In the genomic region with DNA sequence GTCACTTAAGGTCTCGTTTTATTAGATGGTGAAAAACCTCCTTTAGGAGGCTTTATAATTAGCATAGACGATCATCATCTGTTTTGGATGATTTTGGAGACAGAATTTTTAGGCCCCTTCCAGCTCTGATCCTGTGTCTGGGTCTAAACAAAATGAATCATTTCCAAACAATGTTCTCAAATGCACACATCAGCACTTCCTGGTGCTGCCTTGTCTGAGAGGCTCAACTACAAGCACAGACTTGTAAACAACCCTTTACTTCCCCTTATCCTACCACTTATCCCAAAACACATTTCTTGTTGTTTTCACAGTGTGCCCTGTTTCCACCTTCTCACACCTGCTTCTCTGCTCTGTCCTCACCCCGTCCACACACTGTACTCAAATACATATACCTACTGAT, we compare ENCODE assay signal across 15 cellular contexts.
DNase-seq lines count a peak whose midpoint lies in the region; ATAC-seq, FAIRE-seq and TF ChIP-seq lines count a peak whose summit lies in the region.
"Had no signal": no experiment of that assay in that cellular context is flagged by ENCODE, and none has a peak within 500 bp of the region (broad histone marks: within the 10 kb centered on the region; RNA-seq: fewer than 3 reads in every experiment).

No MANE protein-coding gene starts in this region.

- TF ChIP-seq CTCF in HCT116 (IDR thresholded peaks at IDR 0.05 in 2 of 3, conservative IDR thresholded peaks at IDR 0.05 in 1 of 3; ENCODE audit: borderline replicate concordance in 1 of 3, insufficient read depth in 1 of 3, low read depth in 2 of 3, low read length in 2 of 3) = no peak
- TF ChIP-seq CTCF in astrocyte (IDR thresholded peaks at IDR 0.05; ENCODE audit: insufficient read depth, low read depth, low read length) = no peak
- no peak for TF ChIP-seq CTCF in foreskin keratinocyte (conservative IDR thresholded peaks at IDR 0.05)
- no peak for TF ChIP-seq CTCF in esophagus muscularis mucosa (IDR thresholded peaks at IDR 0.05)

- ATAC-seq in HCT116 (no peak), foreskin keratinocyte (peak; percentile 100), left ventricle myocardium superior (no peak)

- peaks cover 0 to 5% of the 10 kb centered on the region in 2 experiments; a peak in 1 of 4 replicates for H3K4me1 ChIP-seq in HCT116 (ENCODE audit: control insufficient read depth in 1 of 2, insufficient read depth in 2 of 2, low read length in 2 of 2)
- H3K4me1 ChIP-seq in astrocyte (ENCODE audit: insufficient read depth, low read length) = no peaks in the 10 kb centered on the region
- peaks cover 11% of the 10 kb centered on the region for H3K4me1 ChIP-seq in foreskin keratinocyte
- H3K4me1 ChIP-seq in urinary bladder (ENCODE audit: insufficient read depth) = no peaks in the 10 kb centered on the region
- peaks cover 0 to 8% (median 6%) of the 10 kb centered on the region in 4 donors for H3K4me1 ChIP-seq in esophagus muscularis mucosa
- H3K4me1 ChIP-seq: right atrium auricular region, transverse colon had no signal

- H3K27me3 Mint-ChIP-seq in astrocyte (ENCODE audit: low read depth, unreplicated experiment) = no peaks in the 10 kb centered on the region
- H3K27me3 Mint-ChIP-seq: IgD-negative memory B cell had no signal

- H3K4me1 Mint-ChIP-seq in astrocyte (ENCODE audit: low read depth, unreplicated experiment) = peaks cover 3% of the 10 kb centered on the region
- H3K4me1 Mint-ChIP-seq: IgD-negative memory B cell had no signal

- RAD21 ChIA-PET in HCT116 (lab: Charles Lee; ENCODE audit: low non-redundant PET in 1 of 2, low total read pairs in 2 of 2, uncharacterized antibody in 2 of 2, unreplicated experiment in 2 of 2) = no interaction called here

- DNase-seq in HCT116 (ENCODE audit: low read depth, low spot score) (no peak), astrocyte (ENCODE audit: low read depth) (peak; percentile 39), foreskin keratinocyte (peak; percentile 46 to 78), left ventricle myocardium superior (no peak), CD1c-positive myeloid dendritic cell (ENCODE audit: extremely low spot score) (no peak), esophagus muscularis mucosa (ENCODE audit: extremely low spot score) (no peak)
- DNase-seq: central memory CD4-positive, alpha-beta T cell; NCI-H2227 treated with DMSO at 0.1 percent for 48 hours; transverse colon; WERI-Rb-1 had no signal

- H3K27ac Mint-ChIP-seq in astrocyte (ENCODE audit: unreplicated experiment) = peak overlapping the region; percentile 66
- H3K27ac Mint-ChIP-seq: IgD-negative memory B cell had no signal

- H3K4me3 ChIP-seq in HCT116 (replicated peaks in 1 of 2; ENCODE audit: low read depth in 1 of 2, low read length in 2 of 2) (no peak overlapping the region), astrocyte (ENCODE audit: insufficient read depth, low read depth, low read length) (no peak overlapping the region), urinary bladder (ENCODE audit: low read depth, low read length) (no peak overlapping the region), esophagus muscularis mucosa (no peak overlapping the region)
- H3K4me3 ChIP-seq: lung, right atrium auricular region, transverse colon had no signal

- POLR2A ChIA-PET in HCT116 (lab: Charles Lee) = no interaction called here

- no peak overlapping the region for H3K4me3 Mint-ChIP-seq in astrocyte (ENCODE audit: unreplicated experiment)
- H3K4me3 Mint-ChIP-seq: IgD-negative memory B cell had no signal

- peak; percentile 20 for FAIRE-seq in astrocyte (lab: Jason Lieb, UNC)
- FAIRE-seq: GM18507 had no signal

- no TSS peak for BruUV-seq in HCT116 (replicated peaks; lab: Mats Ljungman, UMichigan)

- CTCF ChIA-PET in HCT116 (lab: Charles Lee) = no interaction called here

- WGBS in urinary bladder = 48% methylated on average over 3 of the region's 3 CpGs
- 74% methylated on average over 3 of the region's 3 CpGs for WGBS in esophagus muscularis mucosa

- H3K27ac ChIP-seq in HCT116 (ENCODE audit: low read depth, low read length) = no peak overlapping the region
- no peak overlapping the region for H3K27ac ChIP-seq in astrocyte (ENCODE audit: low read depth, low read length)
- no peak overlapping the region for H3K27ac ChIP-seq in foreskin keratinocyte
- H3K27ac ChIP-seq in urinary bladder (ENCODE audit: low read depth) = peak overlapping the region; percentile 38
- no peak overlapping the region for H3K27ac ChIP-seq in esophagus muscularis mucosa (replicated peaks in 1 of 4)
- H3K27ac ChIP-seq: right atrium auricular region, WERI-Rb-1 had no signal

- H3K9me3 ChIP-seq in HCT116 (ENCODE audit: control insufficient read depth in 1 of 2, insufficient read depth in 1 of 2, low read depth in 1 of 2, low read length in 2 of 2) (no peaks in the 10 kb centered on the region), astrocyte (ENCODE audit: insufficient read depth, low read depth, low read length) (no peaks in the 10 kb centered on the region), esophagus muscularis mucosa (no peaks in the 10 kb centered on the region)
- H3K9me3 ChIP-seq: right atrium auricular region, transverse colon had no signal

- H3K79me2 ChIP-seq in HCT116 (ENCODE audit: insufficient read depth, low read length) (no peaks in the 10 kb centered on the region), astrocyte (ENCODE audit: insufficient read depth, low read length) (no peaks in the 10 kb centered on the region)

- no peak for TF ChIP-seq POLR2A in HCT116 (IDR thresholded peaks at IDR 0.05; ENCODE audit: borderline replicate concordance, extremely low read depth, insufficient read depth, insufficient read length)
- no peak for TF ChIP-seq POLR2A in esophagus muscularis mucosa (IDR thresholded peaks at IDR 0.05; ENCODE audit: low read depth)

- H4K20me1 ChIP-seq in HCT116 (ENCODE audit: insufficient read depth) (no peaks in the 10 kb centered on the region), astrocyte (ENCODE audit: insufficient read depth, low read length) (no peaks in the 10 kb centered on the region)

- TF ChIP-seq RAD21 in HCT116 (IDR thresholded peaks at IDR 0.05; ENCODE audit: low read depth) = no peak

- no peak for TF ChIP-seq EP300 in esophagus muscularis mucosa (IDR thresholded peaks at IDR 0.05)

- H3K4me2 ChIP-seq in HCT116 (ENCODE audit: low read length) (peak overlapping the region; percentile 13; the same call in 1 of the 2 replicates), astrocyte (ENCODE audit: low read length) (no peak overlapping the region)

- no peaks in the 10 kb centered on the region for H3K27me3 ChIP-seq in HCT116 (ENCODE audit: insufficient read depth, low read length)
- H3K27me3 ChIP-seq in astrocyte (ENCODE audit: insufficient read depth, low read length) = no peaks in the 10 kb centered on the region
- no peaks in the 10 kb centered on the region for H3K27me3 ChIP-seq in foreskin keratinocyte
- no peaks in the 10 kb centered on the region for H3K27me3 ChIP-seq in esophagus muscularis mucosa
- H3K27me3 ChIP-seq: right atrium auricular region, transverse colon had no signal

- peaks cover 5% of the 10 kb centered on the region for H3K9me3 Mint-ChIP-seq in astrocyte (ENCODE audit: unreplicated experiment)

- intact Hi-C loops in HCT116 (cut with micrococcal nuclease) (no loop called here), left ventricle myocardium superior (cut with micrococcal nuclease) (no loop called here), esophagus muscularis mucosa (cut with DNase I) (no loop called here)

- H3K36me3 ChIP-seq in HCT116 (ENCODE audit: control insufficient read depth in 1 of 2, insufficient read depth in 2 of 2, low read length in 2 of 2) (no peaks in the 10 kb centered on the region), astrocyte (ENCODE audit: insufficient read depth, low read length) (no peaks in the 10 kb centered on the region), urinary bladder (ENCODE audit: insufficient read depth) (no peaks in the 10 kb centered on the region), esophagus muscularis mucosa (no peaks in the 10 kb centered on the region)
- H3K36me3 ChIP-seq: right atrium auricular region, transverse colon, WERI-Rb-1 had no signal

- peak overlapping the region; percentile 89 for H2AFZ ChIP-seq in HCT116 (ENCODE audit: low read depth, low read length, poor library complexity, severe bottlenecking)
- H2AFZ ChIP-seq in astrocyte (ENCODE audit: low read depth, low read length) = peak overlapping the region; percentile 26

- H3K9me2 ChIP-seq in HCT116 (ENCODE audit: insufficient read depth) = no peaks in the 10 kb centered on the region

- H3K36me3 Mint-ChIP-seq in astrocyte (ENCODE audit: low read depth, unreplicated experiment) = peaks cover 3% of the 10 kb centered on the region
- H3K36me3 Mint-ChIP-seq: IgD-negative memory B cell had no signal

- H3K9ac ChIP-seq in HCT116 (ENCODE audit: low read length) (no peak overlapping the region), astrocyte (ENCODE audit: low read length) (no peak overlapping the region)

TF ChIP-seq in HCT116, 20 proteins besides CTCF, POLR2A, EP300 and RAD21 (continues in another document):
- no peak for TF ChIP-seq ZNF274 (IDR thresholded peaks at IDR 0.05; ENCODE audit: low read depth, low read length)
- TF ChIP-seq ELF1 (IDR thresholded peaks at IDR 0.05; ENCODE audit: borderline replicate concordance, low read depth) = no peak
- TF ChIP-seq YY1 (IDR thresholded peaks at IDR 0.05; ENCODE audit: extremely low read depth, insufficient replicate concordance, low read depth, low read length) = no peak
- no peak for TF ChIP-seq CBX3 (IDR thresholded peaks at IDR 0.05; ENCODE audit: low read depth)
- TF ChIP-seq, protein P1, sequence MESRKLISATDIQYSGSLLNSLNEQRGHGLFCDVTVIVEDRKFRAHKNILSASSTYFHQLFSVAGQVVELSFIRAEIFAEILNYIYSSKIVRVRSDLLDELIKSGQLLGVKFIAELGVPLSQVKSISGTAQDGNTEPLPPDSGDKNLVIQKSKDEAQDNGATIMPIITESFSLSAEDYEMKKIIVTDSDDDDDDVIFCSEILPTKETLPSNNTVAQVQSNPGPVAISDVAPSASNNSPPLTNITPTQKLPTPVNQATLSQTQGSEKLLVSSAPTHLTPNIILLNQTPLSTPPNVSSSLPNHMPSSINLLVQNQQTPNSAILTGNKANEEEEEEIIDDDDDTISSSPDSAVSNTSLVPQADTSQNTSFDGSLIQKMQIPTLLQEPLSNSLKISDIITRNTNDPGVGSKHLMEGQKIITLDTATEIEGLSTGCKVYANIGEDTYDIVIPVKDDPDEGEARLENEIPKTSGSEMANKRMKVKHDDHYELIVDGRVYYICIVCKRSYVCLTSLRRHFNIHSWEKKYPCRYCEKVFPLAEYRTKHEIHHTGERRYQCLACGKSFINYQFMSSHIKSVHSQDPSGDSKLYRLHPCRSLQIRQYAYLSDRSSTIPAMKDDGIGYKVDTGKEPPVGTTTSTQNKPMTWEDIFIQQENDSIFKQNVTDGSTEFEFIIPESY (IDR thresholded peaks at IDR 0.05; ENCODE audit: extremely low read depth, insufficient replicate concordance, low read length) = no peak
- TF ChIP-seq SP1 (IDR thresholded peaks at IDR 0.05; ENCODE audit: low read depth) = no peak

Comparison
In these comparisons a context has a peak if more than half of its experiments do, and no peak if none do; other contexts are left out.
1. DNase-seq: peak in astrocyte (single experiment) and foreskin keratinocyte (2 of 2); none in HCT116 (single experiment), left ventricle myocardium superior (single experiment), CD1c-positive myeloid dendritic cell (single experiment) and esophagus muscularis mucosa (single experiment).